ENCODE assay signal across 8 cellular contexts in the genomic region with DNA sequence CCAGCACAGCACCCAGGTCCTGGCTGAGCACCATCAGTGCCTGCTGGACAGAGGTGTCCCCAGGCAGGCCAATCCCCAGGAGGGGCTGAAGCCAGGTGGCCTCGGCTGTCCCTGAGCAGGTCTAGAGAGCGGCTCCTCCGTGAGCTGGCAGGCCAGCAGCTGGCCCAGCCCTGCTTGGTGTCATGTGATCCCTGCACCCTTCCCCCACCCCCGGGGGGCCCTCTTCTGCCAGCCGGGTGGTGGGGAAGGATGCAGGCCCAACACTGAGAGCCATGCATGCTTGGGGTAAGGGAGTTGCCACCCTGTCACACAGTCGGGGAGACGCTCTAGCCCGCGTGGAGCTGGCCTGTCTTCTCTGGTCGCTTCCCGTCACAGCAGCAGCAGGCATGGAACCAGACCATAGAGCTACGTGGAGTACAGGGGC. TPM values are rescaled to one million over a fixed set of nuclear protein-coding genes. Genes with fewer than 3 reads are reported as not detected.
DNase-seq lines count a peak whose midpoint lies in the region; ATAC-seq and TF ChIP-seq lines count a peak whose summit lies in the region.

No MANE protein-coding gene starts in this region.

- 28 to 44% (median 36%) methylated on average over 9 to 12 of the region's 12 CpGs for WGBS in spleen, 5 donors

- intact Hi-C loops in spleen (cut with DNase I; ENCODE audit: low total_unique reads): no loop called here

- H3K27ac ChIP-seq in WERI-Rb-1: peak overlapping the region; percentile 82
- H3K27ac ChIP-seq in spleen: peak overlapping the region; percentile 53 to 95 (median 64)

- H3K4me1 ChIP-seq in spleen: peaks cover 59 to 81% (median 73%) of the 10 kb centered on the region in 6 donors

- DNase-seq in DMS 273 (lab: John Stamatoyannopoulos, UW; ENCODE audit: unreplicated experiment) (peak; percentile 87), DMS 273 treated with DMSO at 0.1 percent for 48 hours (lab: John Stamatoyannopoulos, UW) (no peak), WERI-Rb-1 (peak; percentile 90), hypothalamus (lab: John Stamatoyannopoulos, UW) (peak in 26 of 51 donors; percentile 21 to 70 (median 58)), spleen (peak; percentile 80)
- no peak for DNase-seq in stimulated activated CD4-positive, alpha-beta T cell treated with anti-CD3 and anti-CD28 coated beads, Interleukin-15, amount 100 ng/mL, for 24 hours
- DNase-seq in activated T-cell treated with anti-CD3 and anti-CD28 coated beads, Interleukin-2, amount 50 U/mL, for 1 hour: no peak

- no peak for TF ChIP-seq CTCF in WERI-Rb-1 (IDR thresholded peaks at IDR 0.05; ENCODE audit: low read depth, low read length)
- no peak for TF ChIP-seq CTCF in spleen (IDR thresholded peaks at IDR 0.05 in 8 of 11, conservative IDR thresholded peaks at IDR 0.05 in 3 of 11)

- H3K4me3 ChIP-seq in WERI-Rb-1 (ENCODE audit: low read depth, low read length): no peak overlapping the region
- H3K4me3 ChIP-seq in spleen: peak overlapping the region in 1 of 8 donors; percentile 13

- H3K36me3 ChIP-seq in WERI-Rb-1 (peaks cover 33% of the 10 kb centered on the region), spleen (peaks cover 0 to 33% (median 24%) of the 10 kb centered on the region in 6 donors)

- H3K9me3 ChIP-seq in WERI-Rb-1 (ENCODE audit: severe bottlenecking) (no peaks in the 10 kb centered on the region), spleen (no peaks in the 10 kb centered on the region)

- ATAC-seq in HG03439 (IDR thresholded peaks at IDR 0.05; ENCODE audit: unreplicated experiment): no peak

- no peak for TF ChIP-seq POLR2A in spleen (IDR thresholded peaks at IDR 0.05)

- H3K27me3 ChIP-seq in WERI-Rb-1 (ENCODE audit: insufficient read depth, low read depth, severe bottlenecking): no peaks in the 10 kb centered on the region
- H3K27me3 ChIP-seq in spleen (replicated peaks in 1 of 7): no peaks in the 10 kb centered on the region

RNA-seq across cellular contexts. Expression of a gene that starts 7.1 kb away (rescaled TPM):
- 10 to 100 TPM; 50.6 to 74.3 (median 60.3) TPM for total RNA-seq in spleen
- polyA plus RNA-seq in spleen: 10 to 100 TPM; 21.3 to 40.1 (median 27.2) TPM

RNA-seq across cellular contexts. Expression of a gene that starts 49.8 kb away (rescaled TPM):
- total RNA-seq in spleen: 10 to 100 TPM; 16.8 to 52.8 (median 31.2) TPM
- polyA plus RNA-seq in spleen: 10 to 100 TPM in 2 of 3 donors, 1 to 10 TPM in 1; 9.2 to 14.1 (median 10.7) TPM

RNA-seq across cellular contexts. Expression of a gene that starts 52.2 kb away (rescaled TPM):
- total RNA-seq in spleen: 1 to 10 TPM in 3 of 7 donors, under 1 TPM in 2, not detected in 2; 0.58 to 5.3 (median 1.9) TPM
- polyA plus RNA-seq in spleen: under 1 TPM; 0.46 to 0.67 (median 0.55) TPM

Comparison
In these comparisons a context has a peak if more than half of its experiments do, and no peak if none do; other contexts are left out.
1. DNase-seq: peak in DMS 273 (single experiment), WERI-Rb-1 (single experiment), hypothalamus (26 of 51) and spleen (single experiment); none in DMS 273 treated with DMSO at 0.1 percent for 48 hours (single experiment), stimulated activated CD4-positive, alpha-beta T cell treated with anti-CD3 and anti-CD28 coated beads, Interleukin-15, amount 100 ng/mL, for 24 hours (single experiment) and activated T-cell treated with anti-CD3 and anti-CD28 coated beads, Interleukin-2, amount 50 U/mL, for 1 hour (single experiment).